ENCODE assay signal across 1 cellular context in the genomic region with DNA sequence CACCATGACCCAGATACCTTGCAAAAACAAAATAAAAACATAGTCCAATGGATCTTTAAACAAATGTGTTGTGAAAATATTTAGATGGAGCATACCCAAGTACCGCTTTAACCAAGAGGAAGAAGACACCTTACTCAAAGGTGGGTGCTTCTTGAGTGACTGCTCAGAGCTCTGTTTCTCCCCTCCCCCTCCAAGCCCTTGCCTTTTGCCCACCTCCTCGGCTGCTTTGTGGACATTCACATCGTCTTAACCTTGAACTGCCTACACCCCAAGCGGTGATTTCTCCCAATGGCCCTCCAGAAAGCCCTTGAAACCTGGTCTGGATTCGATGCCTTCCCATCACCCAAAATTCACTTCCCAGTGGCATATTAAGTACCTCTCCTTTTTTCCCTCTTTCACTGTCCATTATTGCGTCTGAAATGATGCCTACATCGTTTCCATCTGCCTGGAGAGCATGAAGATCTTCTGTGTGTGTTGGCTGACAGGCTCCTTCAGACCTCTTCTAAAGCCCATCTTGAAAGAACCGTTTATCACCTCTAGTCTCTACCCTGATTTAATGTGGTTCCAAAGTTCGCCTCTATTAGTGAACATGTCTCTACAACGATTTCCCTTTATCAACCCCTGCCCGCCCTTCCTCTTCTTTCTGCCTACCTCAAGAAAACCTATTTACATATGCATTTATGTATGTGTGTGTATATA.
TF ChIP-seq lines count a peak whose summit lies in the region.

No MANE protein-coding gene starts in this region.

TF ChIP-seq in H1, 55 proteins besides CTCF, POLR2A, EP300 and RAD21 (continued from another document):
- TF ChIP-seq POU5F1 (IDR thresholded peaks at IDR 0.05; ENCODE audit: low read depth, low read length) (no peak), SP1 (IDR thresholded peaks at IDR 0.05; ENCODE audit: low read depth, low read length) (no peak), RXRA (IDR thresholded peaks at IDR 0.05; ENCODE audit: insufficient read depth, low read depth, low read length) (no peak), FOSL1 (IDR thresholded peaks at IDR 0.05; ENCODE audit: insufficient read depth, low read depth, low read length) (no peak), SAP30 (IDR thresholded peaks at IDR 0.05; ENCODE audit: insufficient read depth, insufficient replicate concordance, low read length) (no peak), GTF2F1 (IDR thresholded peaks at IDR 0.05; ENCODE audit: borderline replicate concordance, low read depth, low read length) (no peak), SIRT6 (IDR thresholded peaks at IDR 0.05; ENCODE audit: low read length) (no peak), POLR2AphosphoS5 (IDR thresholded peaks at IDR 0.05; ENCODE audit: low read depth, low read length) (no peak), GABPA (IDR thresholded peaks at IDR 0.05; ENCODE audit: borderline replicate concordance, insufficient read depth, low read length) (no peak), CREB1 (IDR thresholded peaks at IDR 0.05) (no peak), RNF2 (IDR thresholded peaks at IDR 0.05; ENCODE audit: borderline replicate concordance, low read depth, low read length, missing control alignments, poor library complexity, severe bottlenecking) (no peak), YY1 (IDR thresholded peaks at IDR 0.05; ENCODE audit: low read depth, low read length) (no peak)
- TF ChIP-seq, protein P1, sequence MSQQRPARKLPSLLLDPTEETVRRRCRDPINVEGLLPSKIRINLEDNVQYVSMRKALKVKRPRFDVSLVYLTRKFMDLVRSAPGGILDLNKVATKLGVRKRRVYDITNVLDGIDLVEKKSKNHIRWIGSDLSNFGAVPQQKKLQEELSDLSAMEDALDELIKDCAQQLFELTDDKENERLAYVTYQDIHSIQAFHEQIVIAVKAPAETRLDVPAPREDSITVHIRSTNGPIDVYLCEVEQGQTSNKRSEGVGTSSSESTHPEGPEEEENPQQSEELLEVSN (IDR thresholded peaks at IDR 0.05): no peak
TF ChIP-seq in H1: peak in this region for 0.
